29 cellular contexts compared by ENCODE assay signal in the genomic region with DNA sequence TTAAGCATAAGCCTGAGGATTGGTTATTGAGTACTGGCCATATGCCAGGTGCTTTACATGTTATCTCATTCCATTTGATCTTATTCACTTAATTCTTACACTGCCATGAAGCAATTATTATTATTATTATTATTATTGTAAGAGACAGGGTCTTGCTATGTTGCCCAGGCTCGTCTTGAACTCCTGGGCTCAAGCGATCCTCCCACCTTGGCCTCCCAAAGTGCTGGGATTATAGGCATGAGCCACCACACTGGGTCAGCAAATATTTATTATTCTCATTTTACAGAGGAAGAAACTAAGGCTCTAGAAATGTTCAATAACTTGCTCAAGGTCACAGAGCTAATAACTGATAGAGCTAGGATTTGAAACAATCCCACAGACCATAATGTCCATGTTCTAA.
"Had no signal": no experiment of that assay in that cellular context is flagged by ENCODE, and none has a peak within 500 bp of the region (broad histone marks: within the 10 kb centered on the region; RNA-seq: fewer than 3 reads in every experiment).

No MANE protein-coding gene starts in this region.

- DNase-seq: activated B cell treated with CpG ODN at 0.5 μM for 24 hours; activated CD4-positive, alpha-beta memory T cell treated with anti-CD3 and anti-CD28 coated beads for 36 hours; activated CD4-positive, alpha-beta T cell treated with anti-CD3 and anti-CD28 coated beads for 4 hours; activated CD4-positive, alpha-beta T cell treated with anti-CD3 and anti-CD28 coated beads, Interleukin-2, amount 10 ng/mL, durations not matched to agents 24 days and 14 days; activated CD4-positive, alpha-beta T cell treated with anti-CD3 and anti-CD28 coated beads, Interleukin-2, amount 50 U/mL, for 1 hour; activated CD4-positive, alpha-beta T cell treated with anti-CD3 and anti-CD28 coated beads, Interleukin-2, amount 50 U/mL, for 4 hours; activated CD4-positive, CD25-positive, alpha-beta regulatory T cell treated with anti-CD3 and anti-CD28 coated beads, Interleukin-2, amount 50 U/mL, for 72 hours; activated CD8-positive, alpha-beta memory T cell treated with anti-CD3 and anti-CD28 coated beads, Interleukin-2, amount 50 U/mL, for 4 hours; activated CD8-positive, alpha-beta T cell treated with anti-CD3 and anti-CD28 coated beads for 36 hours; activated gamma-delta T cell; activated naive CD4-positive, alpha-beta T cell treated with anti-CD3 and anti-CD28 coated beads, Interleukin-2, amount 10 ng/mL, durations not matched to agents 7 days and 5 days; activated naive CD4-positive, alpha-beta T cell treated with Interleukin-2 at 50 U/mL for 16 hours; activated naive CD8-positive, alpha-beta T cell treated with anti-CD3 and anti-CD28 coated beads, Interleukin-2, amount 10 ng/mL, durations not matched to agents 7 days and 5 days; activated naive CD8-positive, alpha-beta T cell treated with anti-CD3 and anti-CD28 coated beads, Interleukin-2, amount 50 U/mL, for 24 hours; activated T-cell treated with anti-CD3 and anti-CD28 coated beads for 4 hours; activated T-cell treated with anti-CD3 and anti-CD28 coated beads, Interleukin-2, amount 50 U/mL, for 1 hour; activated T-cell treated with anti-CD3 and anti-CD28 coated beads, Interleukin-2, amount 50 U/mL, for 4 hours; activated T-cell treated with anti-CD3 and anti-CD28 coated beads, Interleukin-2, amount 50 U/mL, for 72 hours; amygdala; anterior cingulate cortex; body of pancreas; brain microvascular endothelial cell; central memory CD4-positive, alpha-beta T cell; T-helper 1 cell; T-helper 2 cell; T-helper 9 cell had no signal

- H3K27ac ChIP-seq: body of pancreas, brain microvascular endothelial cell, breast epithelium, VCaP had no signal

- H3K4me3 ChIP-seq: body of pancreas, breast epithelium had no signal

- H3K9me3 ChIP-seq: body of pancreas, breast epithelium had no signal

- H3K27me3 ChIP-seq: body of pancreas, brain microvascular endothelial cell, breast epithelium had no signal

- H3K36me3 ChIP-seq: brain microvascular endothelial cell, breast epithelium had no signal

- H3K4me1 ChIP-seq: breast epithelium had no signal

- ATAC-seq: activated CD8-positive, alpha-beta T cell treated with anti-CD3 and anti-CD28 coated beads for 36 hours; activated naive CD8-positive, alpha-beta T cell treated with anti-CD3 and anti-CD28 coated beads, Interleukin-2, amount 50 U/mL, for 24 hours; activated T-cell treated with anti-CD3 and anti-CD28 coated beads, Interleukin-2, amount 50 U/mL, for 4 hours; activated T-cell treated with anti-CD3 and anti-CD28 coated beads, Interleukin-2, amount 50 U/mL, for 72 hours; activated T-helper 17 cell treated with anti-CD3 and anti-CD28 coated beads, Interleukin-2, amount 50 U/mL, for 72 hours; body of pancreas had no signal
